In the genomic region with DNA sequence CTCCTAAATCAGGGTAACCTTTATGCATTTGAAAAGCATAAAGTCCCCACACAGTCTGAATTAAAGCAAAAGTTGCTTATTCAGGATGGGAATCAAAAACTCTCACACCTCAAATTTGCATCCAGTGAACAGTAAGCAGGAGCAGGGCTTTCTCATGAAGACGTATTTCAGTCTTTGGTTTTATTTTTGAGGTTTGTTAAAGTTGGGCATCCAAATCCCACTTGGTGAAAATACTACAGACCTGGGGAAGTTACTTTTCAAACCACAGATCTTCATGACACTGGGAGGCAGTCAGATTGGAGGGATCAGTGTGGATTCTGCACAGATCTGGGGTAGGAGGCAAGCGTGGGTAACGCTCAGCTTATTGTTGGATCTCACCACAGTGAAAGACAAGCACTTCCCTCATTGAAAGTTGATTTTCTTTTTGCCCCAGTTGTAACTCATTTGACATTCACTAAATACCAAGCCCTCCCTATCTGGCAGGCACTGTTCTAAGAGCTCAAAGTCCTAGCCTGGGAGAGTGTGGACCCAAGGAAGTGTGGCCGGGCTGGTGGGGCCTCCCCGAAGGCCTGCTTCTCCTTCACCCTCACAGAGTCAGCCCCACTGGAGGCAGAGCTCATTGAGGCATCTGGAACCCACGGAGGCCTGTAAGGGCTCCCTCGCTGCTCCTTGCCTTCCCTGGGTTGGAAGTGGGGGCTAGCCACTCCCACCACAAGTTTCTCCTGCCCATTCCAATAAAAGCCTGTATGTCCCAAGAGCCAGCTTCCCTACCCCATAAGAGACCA, we compare ENCODE assay signal across 8 cellular contexts. TPM values are rescaled to one million over a fixed set of nuclear protein-coding genes. Genes with fewer than 3 reads are reported as not detected.
A peak's percentile ranks its signal among the peaks of the same experiment; 100 is the strongest.
DNase-seq lines count a peak whose midpoint lies in the region; ATAC-seq lines count a peak whose summit lies in the region.

No MANE protein-coding gene starts in this region.

- H3K4me1 Mint-ChIP-seq in stimulated activated naive CD8-positive, alpha-beta T cell treated with anti-CD3 and anti-CD28 coated beads, Interleukin-15, Interleukin-2, amounts not matched to agents 100 ng/mL and 50 ng/mL, for 24 hours (ENCODE audit: low read depth), result peaks cover 88% of the 10 kb centered on the region
- peaks cover 56% of the 10 kb centered on the region for H3K4me1 Mint-ChIP-seq in central memory CD8-positive, alpha-beta T cell

- H3K9me3 ChIP-seq in mononuclear cell (ENCODE audit: low read depth, low read length) (no peaks in the 10 kb centered on the region), aorta (ENCODE audit: control insufficient read depth, low read length) (no peaks in the 10 kb centered on the region)

- H3K27ac Mint-ChIP-seq in stimulated activated naive CD8-positive, alpha-beta T cell treated with anti-CD3 and anti-CD28 coated beads, Interleukin-15, Interleukin-2, amounts not matched to agents 100 ng/mL and 50 ng/mL, for 24 hours, result peak overlapping the region; percentile 98
- peak overlapping the region; percentile 98 for H3K27ac Mint-ChIP-seq in central memory CD8-positive, alpha-beta T cell (ENCODE audit: low read depth)

- no peaks in the 10 kb centered on the region for H3K36me3 ChIP-seq in aorta (ENCODE audit: control insufficient read depth in 1 of 2, insufficient read depth in 2 of 2, low read length in 1 of 2)

- ATAC-seq in stimulated activated naive CD8-positive, alpha-beta T cell treated with anti-CD3 and anti-CD28 coated beads, Interleukin-15, Interleukin-2, amounts not matched to agents 100 U/mL and 50 U/mL, for 24 hours, result no peak
- ATAC-seq in central memory CD8-positive, alpha-beta T cell (replicated peaks; ENCODE audit: extremely low read depth, poor library complexity, severe bottlenecking), result no peak
- ATAC-seq in aorta (ENCODE audit: low FRiP score) (peak; percentile 41), HG02970 (IDR thresholded peaks at IDR 0.05; ENCODE audit: low FRiP score, unreplicated experiment) (no peak)

- H3K9me3 Mint-ChIP-seq in stimulated activated naive CD8-positive, alpha-beta T cell treated with anti-CD3 and anti-CD28 coated beads, Interleukin-15, Interleukin-2, amounts not matched to agents 100 ng/mL and 50 ng/mL, for 24 hours, result no peaks in the 10 kb centered on the region
- H3K9me3 Mint-ChIP-seq in central memory CD8-positive, alpha-beta T cell, result no peaks in the 10 kb centered on the region

- H3K27ac ChIP-seq in aorta (ENCODE audit: low read depth in 1 of 2, low read length in 2 of 2), result peak overlapping the region; percentile 46 to 98

- 66 to 72% methylated on average over 7 of the region's 7 CpGs for whole genome bisulfite sequencing in aorta, 2 donors

- intact Hi-C loops in aorta (cut with DNase I), result no loop called here

- H3K4me3 Mint-ChIP-seq in stimulated activated naive CD8-positive, alpha-beta T cell treated with anti-CD3 and anti-CD28 coated beads, Interleukin-15, Interleukin-2, amounts not matched to agents 100 ng/mL and 50 ng/mL, for 24 hours, result peak overlapping the region; percentile 91
- H3K4me3 Mint-ChIP-seq in central memory CD8-positive, alpha-beta T cell, result peak overlapping the region; percentile 86

- H3K4me1 ChIP-seq in mononuclear cell (ENCODE audit: insufficient read depth, low read length), result peaks cover 90% of the 10 kb centered on the region
- H3K4me1 ChIP-seq in aorta (ENCODE audit: control insufficient read depth in 1 of 2, insufficient read depth in 2 of 2, low read length in 2 of 2), result peaks cover 0 to 2% of the 10 kb centered on the region in 2 donors

- no peaks in the 10 kb centered on the region for H3K27me3 Mint-ChIP-seq in stimulated activated naive CD8-positive, alpha-beta T cell treated with anti-CD3 and anti-CD28 coated beads, Interleukin-15, Interleukin-2, amounts not matched to agents 100 ng/mL and 50 ng/mL, for 24 hours
- no peaks in the 10 kb centered on the region for H3K27me3 Mint-ChIP-seq in central memory CD8-positive, alpha-beta T cell

- H3K4me3 ChIP-seq in mononuclear cell (ENCODE audit: low read length), result peak overlapping the region; percentile 53
- peak overlapping the region in 1 of 2 donors; percentile 3 for H3K4me3 ChIP-seq in aorta (ENCODE audit: low read length in 2 of 2)

- H3K27me3 ChIP-seq in mononuclear cell (ENCODE audit: insufficient read depth, low read length), result no peaks in the 10 kb centered on the region
- no peaks in the 10 kb centered on the region for H3K27me3 ChIP-seq in aorta (ENCODE audit: control insufficient read depth in 1 of 2, insufficient read depth in 2 of 2, low read length in 1 of 2)

- no peak for DNase-seq in stimulated activated naive CD8-positive, alpha-beta T cell treated with anti-CD3 and anti-CD28 coated beads, Interleukin-15, Interleukin-2, amounts not matched to agents 100 U/mL and 50 U/mL, for 24 hours
- DNase-seq in central memory CD8-positive, alpha-beta T cell (ENCODE audit: low spot score in 2 of 2), result peak in 1 of 2 donors; percentile 30
- DNase-seq in aorta (peak in 1 of 2 donors; percentile 70), NOMO-1 (lab: John Stamatoyannopoulos, UW; ENCODE audit: unreplicated experiment in 2 of 2) (no peak)
- DNase-seq in stimulated activated CD4-positive, alpha-beta T cell treated with anti-CD3 and anti-CD28 coated beads, Interleukin-12 subunit alpha, Interleukin-12 subunit beta, amount 100 ng/mL, for 4 hours, result no peak

- peaks cover 56% of the 10 kb centered on the region for H3K36me3 Mint-ChIP-seq in stimulated activated naive CD8-positive, alpha-beta T cell treated with anti-CD3 and anti-CD28 coated beads, Interleukin-15, Interleukin-2, amounts not matched to agents 100 ng/mL and 50 ng/mL, for 24 hours (ENCODE audit: low read depth)
- H3K36me3 Mint-ChIP-seq in central memory CD8-positive, alpha-beta T cell (ENCODE audit: insufficient read depth), result peaks cover 45% of the 10 kb centered on the region

RNA-seq across cellular contexts. Expression of a gene that starts 0.8 kb away (rescaled TPM):
- total RNA-seq in mononuclear cell (37.8 TPM), aorta (10 to 100 TPM; 12.4 to 13.3 TPM)
- polyA plus RNA-seq in aorta, result 10 to 100 TPM; 10.1 to 18.7 TPM

RNA-seq across cellular contexts. Expression of a gene that starts 16.9 kb away (rescaled TPM):
- total RNA-seq in mononuclear cell (38.9 TPM), aorta (10 to 100 TPM; 10.7 to 22.3 TPM)
- 1 to 10 TPM; 7.1 to 10.0 TPM for polyA plus RNA-seq in aorta
